Comparison of ENCODE assay signal across 9 cellular contexts in genomic region chr18:26619350-26619749, GRCh38.
"Had no signal": no experiment of that assay in that cellular context is flagged by ENCODE, and none has a peak within 500 bp of the region (broad histone marks: within the 10 kb centered on the region; RNA-seq: fewer than 3 reads in every experiment).

No MANE protein-coding gene starts in this region.

- H3K36me3 ChIP-seq: HAP-1 had no signal

- ATAC-seq: GM23338, HCT116 had no signal

- H3K4me3 ChIP-seq: GM23248, GM23338, HAP-1 had no signal

- H3K9ac ChIP-seq: GM23248 had no signal

- H3K4me3 Mint-ChIP-seq: GM23338, H9, HFFc6 had no signal

- H3K27ac ChIP-seq: GM23248 had no signal

- DNase-seq: GM23248, GOT3, H7, H9, HCEC 1CT, HFFc6 had no signal

- H3K27ac Mint-ChIP-seq: GM23338, H9, HFFc6 had no signal
